Comparison of ENCODE assay signal across 1 cellular context in genomic region chr12:132478845-132479244, GRCh38.
TF ChIP-seq lines count a peak whose summit lies in the region.

No MANE protein-coding gene starts in this region.

TF ChIP-seq in GM12878, 131 proteins besides CTCF, POLR2A, EP300 and RAD21 (continued from another document):
- TF ChIP-seq, protein P1, sequence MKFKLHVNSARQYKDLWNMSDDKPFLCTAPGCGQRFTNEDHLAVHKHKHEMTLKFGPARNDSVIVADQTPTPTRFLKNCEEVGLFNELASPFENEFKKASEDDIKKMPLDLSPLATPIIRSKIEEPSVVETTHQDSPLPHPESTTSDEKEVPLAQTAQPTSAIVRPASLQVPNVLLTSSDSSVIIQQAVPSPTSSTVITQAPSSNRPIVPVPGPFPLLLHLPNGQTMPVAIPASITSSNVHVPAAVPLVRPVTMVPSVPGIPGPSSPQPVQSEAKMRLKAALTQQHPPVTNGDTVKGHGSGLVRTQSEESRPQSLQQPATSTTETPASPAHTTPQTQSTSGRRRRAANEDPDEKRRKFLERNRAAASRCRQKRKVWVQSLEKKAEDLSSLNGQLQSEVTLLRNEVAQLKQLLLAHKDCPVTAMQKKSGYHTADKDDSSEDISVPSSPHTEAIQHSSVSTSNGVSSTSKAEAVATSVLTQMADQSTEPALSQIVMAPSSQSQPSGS (IDR thresholded peaks at IDR 0.05; ENCODE audit: low read length) = no peak
